Comparison of ENCODE assay signal across 8 cellular contexts in the genomic region with DNA sequence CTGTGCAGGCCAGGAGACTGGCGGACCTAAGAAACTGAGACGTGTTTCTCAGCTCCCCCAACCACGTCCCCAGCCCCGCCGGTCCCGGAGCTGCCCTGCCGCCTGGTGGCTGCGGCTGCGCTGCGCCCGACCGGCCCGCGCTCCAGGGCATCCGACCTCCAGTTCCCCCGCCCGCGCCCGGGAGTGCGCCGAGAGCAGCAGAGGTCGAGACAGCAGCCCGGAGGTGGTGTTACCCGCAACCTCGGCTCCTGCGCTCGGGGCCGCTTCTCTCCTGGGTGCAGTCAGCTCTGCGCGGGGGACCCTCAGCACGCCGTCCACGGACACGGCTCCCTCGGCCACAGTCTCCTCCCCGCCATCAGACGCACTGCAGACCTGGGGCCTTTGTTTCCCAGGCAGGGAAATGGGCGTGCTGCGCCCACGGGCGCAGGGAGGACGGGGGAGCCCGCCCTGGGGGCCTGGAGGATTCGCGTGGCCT. TPM values are rescaled to one million over a fixed set of nuclear protein-coding genes. Genes with fewer than 3 reads are reported as not detected.
A peak's percentile ranks its signal among the peaks of the same experiment; 100 is the strongest.
DNase-seq lines count a peak whose midpoint lies in the region; FAIRE-seq and TF ChIP-seq lines count a peak whose summit lies in the region.

No MANE protein-coding gene starts in this region.

- DNase-seq in D721Med (ENCODE audit: insufficient read length, low spot score) (peak; percentile 66), GM20000 (ENCODE audit: low spot score) (peak; percentile 92), SJSA1 (ENCODE audit: low read depth in 1 of 2, low spot score in 2 of 2) (peak; percentile 73 to 88), activated gamma-delta T cell treated with Interleukin-2 at 50 U/mL for 16 hours (peak; percentile 86), glomerular visceral epithelial cell (ENCODE audit: extremely low spot score) (peak; percentile 88), posterior cingulate gyrus (peak in 8 of 10 donors; percentile 55 to 94 (median 65))

- FAIRE-seq in D721Med (lab: Jason Lieb, UNC), result no peak

- peak overlapping the region; percentile 28; the same call in 1 of the 2 replicates for H3K9ac ChIP-seq in HUES64 (ENCODE audit: low read depth, low read length)

- peak overlapping the region; percentile 57 for H3K4me3 ChIP-seq in HUES64 (ENCODE audit: low read length)
- H3K4me3 ChIP-seq in SJSA1, result peak overlapping the region; percentile 40
- peak overlapping the region; percentile 41 for H3K4me3 ChIP-seq in urinary bladder (ENCODE audit: low read depth, low read length)

- no peaks in the 10 kb centered on the region for H3K36me3 ChIP-seq in HUES64 (ENCODE audit: insufficient read depth, low read length)
- no peaks in the 10 kb centered on the region for H3K36me3 ChIP-seq in SJSA1
- H3K36me3 ChIP-seq in urinary bladder (ENCODE audit: insufficient read depth), result no peaks in the 10 kb centered on the region

- H3K9me3 ChIP-seq in HUES64 (ENCODE audit: insufficient read depth, low read depth, low read length), result no peaks in the 10 kb centered on the region
- no peaks in the 10 kb centered on the region for H3K9me3 ChIP-seq in SJSA1 (replicated peaks)

- H3K4me1 ChIP-seq in HUES64 (ENCODE audit: insufficient read depth, low read length) (peaks cover 5% of the 10 kb centered on the region; the same call in 1 of the 2 replicates), SJSA1 (replicated peaks) (peaks cover 48% of the 10 kb centered on the region), urinary bladder (ENCODE audit: insufficient read depth) (no peaks in the 10 kb centered on the region)

- intact Hi-C loops in posterior cingulate gyrus (cut with DNase I), result no loop called here

- WGBS in HUES64, result 1% methylated on average over 45 of the region's 45 CpGs
- WGBS in urinary bladder, result under 1% methylated on average over 45 of the region's 45 CpGs

- TF ChIP-seq CTCF in D721Med (IDR thresholded peaks at IDR 0.05; ENCODE audit: insufficient read depth, missing control alignments) (peak; percentile 53), GM20000 (IDR thresholded peaks at IDR 0.05; ENCODE audit: extremely low read depth, missing control alignments) (peak; percentile 99)

- no peak overlapping the region for H3K27ac ChIP-seq in HUES64 (ENCODE audit: low read depth, low read length)
- H3K27ac ChIP-seq in SJSA1, result peak overlapping the region; percentile 42
- peak overlapping the region; percentile 76 for H3K27ac ChIP-seq in urinary bladder (ENCODE audit: low read depth)

- H3K27me3 ChIP-seq in HUES64 (ENCODE audit: insufficient read depth, low read length) (peaks cover 40% of the 10 kb centered on the region), SJSA1 (replicated peaks) (no peaks in the 10 kb centered on the region)

RNA-seq across cellular contexts. Expression of a gene that starts 21.6 kb away (rescaled TPM):
- 0.15 TPM for polyA plus RNA-seq in HUES64 (2013, experiment 1 of 2)
- polyA plus RNA-seq in HUES64 (2013, experiment 2 of 2), result not detected
- total RNA-seq in SJSA1 (2014; rRNA removed; shearing (Covaris generic)), result not detected in 2 replicates
- total RNA-seq in urinary bladder, result 1.7 TPM
- polyA plus RNA-seq in urinary bladder, result 1.3 TPM
